In the genomic region with DNA sequence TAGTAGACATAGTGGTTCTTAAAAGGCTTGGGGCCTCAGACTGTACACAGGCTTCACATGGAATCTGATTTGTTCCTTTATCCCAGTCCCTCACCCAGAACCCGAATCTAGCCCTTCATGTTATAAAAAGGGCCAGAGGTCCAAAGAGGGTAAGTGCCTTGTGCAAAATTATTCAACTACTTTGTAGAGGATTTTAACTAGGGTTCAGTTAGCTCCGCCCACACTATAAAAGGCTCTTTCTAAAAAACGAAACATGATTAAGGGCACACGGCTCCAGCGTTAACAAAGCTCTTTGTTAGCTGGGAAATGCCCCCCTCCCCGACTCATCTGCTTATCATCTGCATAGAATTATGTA, we compare ENCODE assay signal across 8 cellular contexts. TPM values are rescaled to one million over a fixed set of nuclear protein-coding genes. Genes with fewer than 3 reads are reported as not detected.
DNase-seq lines count a peak whose midpoint lies in the region; ATAC-seq, FAIRE-seq and TF ChIP-seq lines count a peak whose summit lies in the region.

No MANE protein-coding gene starts in this region.

- H3K4me1 Mint-ChIP-seq in CD8-positive, alpha-beta T cell (ENCODE audit: low read depth) = peaks cover 28% of the 10 kb centered on the region
- peaks cover 30% of the 10 kb centered on the region for H3K4me1 Mint-ChIP-seq in neural crest cell

- H3K27ac Mint-ChIP-seq in CD8-positive, alpha-beta T cell = no peak overlapping the region
- H3K27ac Mint-ChIP-seq in neural crest cell (ENCODE audit: unreplicated experiment) = no peak overlapping the region

- peak overlapping the region; percentile 94 for H3K4me3 ChIP-seq in CD8-positive, alpha-beta T cell (ENCODE audit: low read depth, low read length)
- H3K4me3 ChIP-seq in Loucy (ENCODE audit: low read length, poor library complexity, severe bottlenecking) = peak overlapping the region; percentile 81
- H3K4me3 ChIP-seq in colonic mucosa = peak overlapping the region; percentile 71

- no peaks in the 10 kb centered on the region for H3K9me2 ChIP-seq in Loucy (replicated peaks; ENCODE audit: low read depth, low read length)

- H3K4me2 ChIP-seq in Loucy (ENCODE audit: low read depth, low read length, poor library complexity, severe bottlenecking) = peak overlapping the region; percentile 97

- H2AFZ ChIP-seq in Loucy (ENCODE audit: low read length) = peak overlapping the region; percentile 80

- H3K36me3 ChIP-seq in CD8-positive, alpha-beta T cell (ENCODE audit: insufficient read depth, low read length) = no peaks in the 10 kb centered on the region
- no peaks in the 10 kb centered on the region for H3K36me3 ChIP-seq in Loucy (ENCODE audit: insufficient read depth, low read length)
- H3K36me3 ChIP-seq in colonic mucosa = no peaks in the 10 kb centered on the region

- H3K27me3 ChIP-seq in CD8-positive, alpha-beta T cell (ENCODE audit: insufficient read depth, low read length) = no peaks in the 10 kb centered on the region
- H3K27me3 ChIP-seq in Loucy (ENCODE audit: insufficient read depth, low read length, poor library complexity, severe bottlenecking) (peaks cover 25% of the 10 kb centered on the region), colonic mucosa (no peaks in the 10 kb centered on the region)

- H3K4me3 Mint-ChIP-seq in CD8-positive, alpha-beta T cell = peak overlapping the region; percentile 93
- H3K4me3 Mint-ChIP-seq in neural crest cell = peak overlapping the region; percentile 94

- H3K9ac ChIP-seq in Loucy (ENCODE audit: low read depth, low read length, poor library complexity, severe bottlenecking) = no peak overlapping the region
- no peak overlapping the region for H3K9ac ChIP-seq in colonic mucosa (ENCODE audit: low read depth in 2 of 2, low read length in 2 of 2)

- no peaks in the 10 kb centered on the region for H3K9me3 ChIP-seq in CD8-positive, alpha-beta T cell (ENCODE audit: low read length)
- H3K9me3 ChIP-seq in Loucy (ENCODE audit: insufficient read depth, low read depth, low read length) (no peaks in the 10 kb centered on the region), colonic mucosa (no peaks in the 10 kb centered on the region)

- peaks cover 17% of the 10 kb centered on the region for H3K4me1 ChIP-seq in CD8-positive, alpha-beta T cell (ENCODE audit: insufficient read depth, low read length)
- H3K4me1 ChIP-seq in Loucy (ENCODE audit: insufficient read depth, low read length, poor library complexity, severe bottlenecking) = peaks cover 4% of the 10 kb centered on the region
- no peaks in the 10 kb centered on the region for H3K4me1 ChIP-seq in colonic mucosa

- no peak for DNase-seq in CD8-positive, alpha-beta T cell
- DNase-seq in colonic mucosa (no peak), neural crest cell (ENCODE audit: low read depth, low spot score) (no peak), DMS53 (lab: John Stamatoyannopoulos, UW) (no peak), NCI-H1105 (lab: John Stamatoyannopoulos, UW) (no peak), urothelium cell line (ENCODE audit: low spot score) (no peak)

- H3K9me3 Mint-ChIP-seq in CD8-positive, alpha-beta T cell = no peaks in the 10 kb centered on the region
- no peaks in the 10 kb centered on the region for H3K9me3 Mint-ChIP-seq in neural crest cell

- H3K36me3 Mint-ChIP-seq in CD8-positive, alpha-beta T cell = peaks cover 13% of the 10 kb centered on the region
- peaks cover 7% of the 10 kb centered on the region for H3K36me3 Mint-ChIP-seq in neural crest cell (ENCODE audit: low read depth)

- no peak for FAIRE-seq in urothelium cell line (lab: Jason Lieb, UNC)

- no peak for TF ChIP-seq CTCF in CD8-positive, alpha-beta T cell (IDR thresholded peaks at IDR 0.05)
- no peak for TF ChIP-seq CTCF in Loucy (conservative IDR thresholded peaks at IDR 0.05; ENCODE audit: low read length)
- no peak for TF ChIP-seq CTCF in colonic mucosa (IDR thresholded peaks at IDR 0.05)
- no peak for TF ChIP-seq CTCF in neural crest cell (conservative IDR thresholded peaks at IDR 0.05)

- H3K27ac ChIP-seq in CD8-positive, alpha-beta T cell (ENCODE audit: low read depth, low read length) = no peak overlapping the region
- peak overlapping the region; percentile 93 for H3K27ac ChIP-seq in colonic mucosa

- POLR2A ChIA-PET in CD8-positive, alpha-beta T cell (lab: Charles Lee) = interaction anchor here (0.8 to 2.7 kb wide), 2 partner anchors 108 to 533 kb away, joined by 4 to 14 read pairs; a partner anchor contains a TSS

- intact Hi-C loops in CD8-positive, alpha-beta T cell (cut with DNase I, micrococcal nuclease) = loop anchor here (1.0 to 10.0 kb wide), 10 partner anchors 66 to 533 kb away; a partner anchor contains a TSS
- intact Hi-C loops in colonic mucosa (cut with DNase I) = loop anchor here (2.0 to 10.0 kb wide), 4 partner anchors 64 to 532 kb away; no protein-coding TSS in a partner anchor

- ATAC-seq in CD8-positive, alpha-beta T cell = peak; percentile 22
- ATAC-seq in HG03196 (IDR thresholded peaks at IDR 0.05; ENCODE audit: unreplicated experiment) = no peak

- peaks cover 2% of the 10 kb centered on the region for H3K27me3 Mint-ChIP-seq in CD8-positive, alpha-beta T cell (ENCODE audit: low read depth)
- H3K27me3 Mint-ChIP-seq in neural crest cell (ENCODE audit: low read depth) = peaks cover 20% of the 10 kb centered on the region

- no peaks in the 10 kb centered on the region for H3K79me2 ChIP-seq in Loucy (ENCODE audit: insufficient read depth, low read length)

- CTCF ChIA-PET in CD8-positive, alpha-beta T cell (lab: Charles Lee) = interaction anchor here (0.8 to 10.0 kb wide), 20 partner anchors 9 to 575 kb away, joined by 3 to 229 read pairs (median 4); a partner anchor contains a TSS

- no peaks in the 10 kb centered on the region for H3F3A ChIP-seq in Loucy (ENCODE audit: low read depth)

- no peaks in the 10 kb centered on the region for H4K20me1 ChIP-seq in Loucy (ENCODE audit: insufficient read depth, low read length, poor library complexity, severe bottlenecking)

RNA-seq across cellular contexts. Expression of a gene that starts 3.2 kb away (rescaled TPM):
- 1 to 10 TPM; 5.1 to 5.3 TPM for total RNA-seq in CD8-positive, alpha-beta T cell
- 10 to 100 TPM; 14.2 to 23.4 TPM for total RNA-seq in colonic mucosa
- 53.5 and 56.4 TPM in 2 replicates for total RNA-seq in neural crest cell
